18 cellular contexts compared by ENCODE assay signal in genomic region chr5:124514966-124515365, GRCh38.
A peak's percentile ranks its signal among the peaks of the same experiment; 100 is the strongest.
DNase-seq lines count a peak whose midpoint lies in the region; ATAC-seq, FAIRE-seq and TF ChIP-seq lines count a peak whose summit lies in the region.
"Had no signal": no experiment of that assay in that cellular context is flagged by ENCODE, and none has a peak within 500 bp of the region (broad histone marks: within the 10 kb centered on the region; RNA-seq: fewer than 3 reads in every experiment).

No MANE protein-coding gene starts in this region.

- H3K4me3 ChIP-seq in GM23338 (no peak overlapping the region), neural cell (ENCODE audit: low read length) (no peak overlapping the region), tibial nerve (no peak overlapping the region)
- H3K4me3 ChIP-seq: BLaER1 treated with 17β-estradiol and CSF1 and Interleukin-3, amounts not matched to agents 10 nM and 100 nM; GM12878 had no signal

- DNase-seq in GM23338 (ENCODE audit: low spot score) (no peak), NCI-H1048 (lab: John Stamatoyannopoulos, UW) (peak; percentile 66), NCI-H526 treated with DMSO at 0.1 percent for 48 hours (lab: John Stamatoyannopoulos, UW) (peak; percentile 93), NCI-H187 treated with DMSO at 0.1 percent for 48 hours (lab: John Stamatoyannopoulos, UW) (no peak), H54 (ENCODE audit: insufficient read length, low spot score) (no peak), tibial nerve (ENCODE audit: low spot score in 2 of 2) (no peak)
- DNase-seq: CD4-positive, CD25-positive, alpha-beta regulatory T cell; CD8-positive, alpha-beta memory T cell; COR-L47; DMS 273 treated with DMSO at 0.1 percent for 48 hours; DND-41; EL had no signal

- no peak overlapping the region for H3K27ac ChIP-seq in GM23338 (ENCODE audit: low read depth)
- H3K27ac ChIP-seq in neural cell (ENCODE audit: low read length): peak overlapping the region; percentile 45
- H3K27ac ChIP-seq in tibial nerve: no peak overlapping the region
- H3K27ac ChIP-seq: BLaER1 treated with 17β-estradiol and CSF1 and Interleukin-3, amounts not matched to agents 10 nM and 100 nM had no signal

- no peak for FAIRE-seq in H54 (lab: Jason Lieb, UNC)
- FAIRE-seq: GM12878, GM19239 had no signal

- H3K36me3 Mint-ChIP-seq in GM23338 (ENCODE audit: low read depth): no peaks in the 10 kb centered on the region
- H3K36me3 Mint-ChIP-seq: CD4-positive, CD25-positive, alpha-beta regulatory T cell; CD8-positive, alpha-beta memory T cell had no signal

- no peaks in the 10 kb centered on the region for H3K4me1 ChIP-seq in GM23338 (ENCODE audit: insufficient read depth)
- H3K4me1 ChIP-seq in tibial nerve: peaks cover 0 to 16% (median 5%) of the 10 kb centered on the region in 4 donors

- no peaks in the 10 kb centered on the region for H3K27me3 Mint-ChIP-seq in GM23338 (ENCODE audit: insufficient read depth, low read depth, poor library complexity)
- H3K27me3 Mint-ChIP-seq: B cell; CD8-positive, alpha-beta memory T cell had no signal

- ATAC-seq in GM23338: no peak
- ATAC-seq: GM12878, HCT116 had no signal

- H3K36me3 ChIP-seq in GM23338 (ENCODE audit: insufficient read depth) (no peaks in the 10 kb centered on the region), neural cell (ENCODE audit: insufficient read depth, low read length) (no peaks in the 10 kb centered on the region), tibial nerve (no peaks in the 10 kb centered on the region)
- H3K36me3 ChIP-seq: BLaER1 treated with 17β-estradiol and CSF1 and Interleukin-3, amounts not matched to agents 10 nM and 100 nM had no signal

- no peaks in the 10 kb centered on the region for H3K27me3 ChIP-seq in GM23338 (ENCODE audit: insufficient read depth)
- no peaks in the 10 kb centered on the region for H3K27me3 ChIP-seq in neural cell (ENCODE audit: insufficient read depth, low read depth, low read length)
- no peaks in the 10 kb centered on the region for H3K27me3 ChIP-seq in tibial nerve
- H3K27me3 ChIP-seq: BLaER1 treated with 17β-estradiol and CSF1 and Interleukin-3, amounts not matched to agents 10 nM and 100 nM had no signal

- no peak overlapping the region for H3K4me3 Mint-ChIP-seq in GM23338
- H3K4me3 Mint-ChIP-seq: B cell; CD4-positive, CD25-positive, alpha-beta regulatory T cell; CD8-positive, alpha-beta memory T cell had no signal

- H3K4me2 ChIP-seq in GM23338 (no peak overlapping the region; the same call in 1 of the 2 replicates), neural cell (ENCODE audit: low read length) (no peak overlapping the region)
- H3K4me2 ChIP-seq: BLaER1 treated with 17β-estradiol and CSF1 and Interleukin-3, amounts not matched to agents 10 nM and 100 nM had no signal

- TF ChIP-seq EP300 in neural cell (conservative IDR thresholded peaks at IDR 0.05; ENCODE audit: poor library complexity, severe bottlenecking) (no peak), tibial nerve (IDR thresholded peaks at IDR 0.05) (no peak)

- H3K9me2 ChIP-seq in GM23338 (ENCODE audit: insufficient read depth): 0 out of 2 replicates have a peak, but pooled peaks cover 7% of the 10 kb centered on the region
- no peaks in the 10 kb centered on the region for H3K9me2 ChIP-seq in neural cell (ENCODE audit: insufficient read depth, low read length)

- peak overlapping the region; percentile 16; the same call in 1 of the 2 replicates for H2AFZ ChIP-seq in GM23338
- peak overlapping the region; percentile 28 for H2AFZ ChIP-seq in neural cell (ENCODE audit: low read depth, low read length)

- H3K79me2 ChIP-seq in GM23338 (replicated peaks; ENCODE audit: insufficient read depth) (no peaks in the 10 kb centered on the region), neural cell (replicated peaks; ENCODE audit: insufficient read depth, low read length) (no peaks in the 10 kb centered on the region)

- H4K20me1 ChIP-seq in GM23338 (replicated peaks; ENCODE audit: insufficient read depth) (no peaks in the 10 kb centered on the region), neural cell (ENCODE audit: insufficient read depth) (no peaks in the 10 kb centered on the region)
- H4K20me1 ChIP-seq: BLaER1 treated with 17β-estradiol and CSF1 and Interleukin-3, amounts not matched to agents 10 nM and 100 nM had no signal

- H3F3A ChIP-seq in GM23338 (replicated peaks; ENCODE audit: low read depth) (no peaks in the 10 kb centered on the region), neural cell (ENCODE audit: insufficient read depth, low read length, poor library complexity, severe bottlenecking) (no peaks in the 10 kb centered on the region)

- H3K4me1 Mint-ChIP-seq in GM23338: peaks cover 6% of the 10 kb centered on the region; the same call in 2 of the 3 replicates
- H3K4me1 Mint-ChIP-seq: CD4-positive, CD25-positive, alpha-beta regulatory T cell; CD8-positive, alpha-beta memory T cell had no signal

- no peaks in the 10 kb centered on the region for H3K9me3 Mint-ChIP-seq in GM23338

- no peak for TF ChIP-seq RAD21 in neural cell (conservative IDR thresholded peaks at IDR 0.05)

- peak overlapping the region; percentile 10 for H3K9ac ChIP-seq in neural cell (ENCODE audit: low read length)
- H3K9ac ChIP-seq: BLaER1 treated with 17β-estradiol and CSF1 and Interleukin-3, amounts not matched to agents 10 nM and 100 nM had no signal

- TF ChIP-seq CTCF in GM23338 (conservative IDR thresholded peaks at IDR 0.05; ENCODE audit: low read depth in 2 of 2) (no peak), neural cell (IDR thresholded peaks at IDR 0.05; ENCODE audit: poor library complexity, severe bottlenecking) (no peak), tibial nerve (IDR thresholded peaks at IDR 0.05) (no peak)

- TF ChIP-seq POLR2A in H54 (IDR thresholded peaks at IDR 0.05; ENCODE audit: low read depth, low read length): no peak
- TF ChIP-seq POLR2A in tibial nerve (IDR thresholded peaks at IDR 0.05): no peak

- 71 to 73% methylated on average over 3 of the region's 3 CpGs for WGBS in tibial nerve, 2 donors

- H3K27ac Mint-ChIP-seq in GM23338: no peak overlapping the region
- H3K27ac Mint-ChIP-seq: B cell; CD4-positive, CD25-positive, alpha-beta regulatory T cell had no signal

- H3K9me3 ChIP-seq in neural cell (ENCODE audit: low read length): no peaks in the 10 kb centered on the region
- H3K9me3 ChIP-seq in tibial nerve: no peaks in the 10 kb centered on the region
- H3K9me3 ChIP-seq: BLaER1 treated with 17β-estradiol and CSF1 and Interleukin-3, amounts not matched to agents 10 nM and 100 nM had no signal

TF ChIP-seq in GM23338, 12 proteins besides CTCF, POLR2A, EP300 and RAD21 (continues in another document):
- TF ChIP-seq ZNF114 (CRISPR knock-in tag; IDR thresholded peaks at IDR 0.05) (no peak), POLR2AphosphoS5 (IDR thresholded peaks at IDR 0.05; ENCODE audit: low read depth) (no peak), EZH2 (IDR thresholded peaks at IDR 0.05; ENCODE audit: low read depth, unreplicated experiment) (no peak)
- TF ChIP-seq, protein P1, sequence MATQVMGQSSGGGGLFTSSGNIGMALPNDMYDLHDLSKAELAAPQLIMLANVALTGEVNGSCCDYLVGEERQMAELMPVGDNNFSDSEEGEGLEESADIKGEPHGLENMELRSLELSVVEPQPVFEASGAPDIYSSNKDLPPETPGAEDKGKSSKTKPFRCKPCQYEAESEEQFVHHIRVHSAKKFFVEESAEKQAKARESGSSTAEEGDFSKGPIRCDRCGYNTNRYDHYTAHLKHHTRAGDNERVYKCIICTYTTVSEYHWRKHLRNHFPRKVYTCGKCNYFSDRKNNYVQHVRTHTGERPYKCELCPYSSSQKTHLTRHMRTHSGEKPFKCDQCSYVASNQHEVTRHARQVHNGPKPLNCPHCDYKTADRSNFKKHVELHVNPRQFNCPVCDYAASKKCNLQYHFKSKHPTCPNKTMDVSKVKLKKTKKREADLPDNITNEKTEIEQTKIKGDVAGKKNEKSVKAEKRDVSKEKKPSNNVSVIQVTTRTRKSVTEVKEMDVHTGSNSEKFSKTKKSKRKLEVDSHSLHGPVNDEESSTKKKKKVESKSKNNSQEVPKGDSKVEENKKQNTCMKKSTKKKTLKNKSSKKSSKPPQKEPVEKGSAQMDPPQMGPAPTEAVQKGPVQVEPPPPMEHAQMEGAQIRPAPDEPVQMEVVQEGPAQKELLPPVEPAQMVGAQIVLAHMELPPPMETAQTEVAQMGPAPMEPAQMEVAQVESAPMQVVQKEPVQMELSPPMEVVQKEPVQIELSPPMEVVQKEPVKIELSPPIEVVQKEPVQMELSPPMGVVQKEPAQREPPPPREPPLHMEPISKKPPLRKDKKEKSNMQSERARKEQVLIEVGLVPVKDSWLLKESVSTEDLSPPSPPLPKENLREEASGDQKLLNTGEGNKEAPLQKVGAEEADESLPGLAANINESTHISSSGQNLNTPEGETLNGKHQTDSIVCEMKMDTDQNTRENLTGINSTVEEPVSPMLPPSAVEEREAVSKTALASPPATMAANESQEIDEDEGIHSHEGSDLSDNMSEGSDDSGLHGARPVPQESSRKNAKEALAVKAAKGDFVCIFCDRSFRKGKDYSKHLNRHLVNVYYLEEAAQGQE (IDR thresholded peaks at IDR 0.05; ENCODE audit: unreplicated experiment): no peak

TF ChIP-seq in neural cell, 6 proteins besides CTCF, POLR2A, EP300 and RAD21 (continues in another document):
- TF ChIP-seq MXI1 (conservative IDR thresholded peaks at IDR 0.05; ENCODE audit: poor library complexity, severe bottlenecking): no peak
- TF ChIP-seq, protein P1 (IDR thresholded peaks at IDR 0.05; ENCODE audit: borderline replicate concordance): no peak
- TF ChIP-seq TAF1 (IDR thresholded peaks at IDR 0.05; ENCODE audit: low read depth): no peak

Comparison
In these comparisons a context has a peak if more than half of its experiments do, and no peak if none do; other contexts are left out.
1. DNase-seq: peak in NCI-H1048 (single experiment) and NCI-H526 treated with DMSO at 0.1 percent for 48 hours (single experiment); none in GM23338 (single experiment), NCI-H187 treated with DMSO at 0.1 percent for 48 hours (single experiment), H54 (single experiment) and tibial nerve (0 of 2).